10 cellular contexts compared by ENCODE assay signal in the genomic region with DNA sequence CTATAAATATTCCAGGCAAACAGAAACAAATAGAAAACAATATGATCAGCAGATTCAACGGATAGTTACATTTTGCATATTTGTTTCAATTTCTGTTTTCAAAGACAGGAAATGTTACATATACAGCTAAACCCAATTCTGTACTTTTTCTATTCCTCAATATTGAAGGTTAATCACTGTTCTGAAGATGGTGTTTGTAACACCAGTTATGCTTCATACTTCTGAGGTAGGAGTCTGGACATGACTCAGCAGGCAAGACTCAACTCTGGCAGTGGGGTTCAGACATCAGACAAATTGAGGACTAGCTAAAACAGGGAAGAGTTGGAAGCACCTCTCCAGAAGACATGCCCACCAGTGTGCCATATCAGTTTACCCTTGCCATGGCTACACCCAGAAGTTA. TPM values are rescaled to one million over a fixed set of nuclear protein-coding genes. Genes with fewer than 3 reads are reported as not detected.
A peak's percentile ranks its signal among the peaks of the same experiment; 100 is the strongest.
DNase-seq lines count a peak whose midpoint lies in the region; ATAC-seq and TF ChIP-seq lines count a peak whose summit lies in the region.
"Had no signal": no experiment of that assay in that cellular context is flagged by ENCODE, and none has a peak within 500 bp of the region (broad histone marks: within the 10 kb centered on the region; RNA-seq: fewer than 3 reads in every experiment).

No MANE protein-coding gene starts in this region.

- H3K27ac ChIP-seq in osteoblast (ENCODE audit: low read depth, low read length): no peak overlapping the region
- H3K27ac ChIP-seq: cardiac muscle cell, upper lobe of right lung had no signal

- DNase-seq in osteoblast (ENCODE audit: insufficient read length, low spot score, missing footprints) (peak; percentile 47), T1000 (lab: John Stamatoyannopoulos, UW) (no peak)
- DNase-seq in activated CD8-positive, alpha-beta T cell treated with anti-CD3 and anti-CD28 coated beads, Interleukin-2, amount 10 ng/mL, durations not matched to agents 7 days and 5 days: no peak
- no peak for DNase-seq in activated CD4-positive, CD25-positive, alpha-beta regulatory T cell (lab: John Stamatoyannopoulos, UW)
- DNase-seq in activated T-cell treated with anti-CD3 and anti-CD28 coated beads, Interleukin-2, amount 50 U/mL, for 4 hours: no peak
- DNase-seq: upper lobe of right lung had no signal

- peaks cover 6% of the 10 kb centered on the region for H3K27me3 Mint-ChIP-seq in activated CD8-positive, alpha-beta T cell treated with anti-CD3 and anti-CD28 coated beads, Interleukin-2, amount 10 ng/mL, durations not matched to agents 7 days and 5 days (ENCODE audit: low read depth)
- H3K27me3 Mint-ChIP-seq in activated T-cell treated with anti-CD3 and anti-CD28 coated beads, Interleukin-2, amount 50 U/mL, for 4 hours (ENCODE audit: low read depth): no peaks in the 10 kb centered on the region

- no peak for TF ChIP-seq CTCF in osteoblast (IDR thresholded peaks at IDR 0.05; ENCODE audit: extremely low read depth, low read depth, low read length)

- H3K4me3 ChIP-seq in osteoblast (ENCODE audit: insufficient read depth, low read length): no peak overlapping the region
- H3K4me3 ChIP-seq: cardiac muscle cell, upper lobe of right lung had no signal

- H3K79me2 ChIP-seq in osteoblast (ENCODE audit: insufficient read depth, low read length): no peaks in the 10 kb centered on the region

- H3K36me3 ChIP-seq in osteoblast (ENCODE audit: insufficient read depth, low read length): no peaks in the 10 kb centered on the region
- H3K36me3 ChIP-seq: cardiac muscle cell, upper lobe of right lung had no signal

- ATAC-seq in GM19025 (IDR thresholded peaks at IDR 0.05; ENCODE audit: low read depth, unreplicated experiment) (peak; percentile 85), HG02610 (IDR thresholded peaks at IDR 0.05; ENCODE audit: unreplicated experiment) (peak; percentile 97), HG03575 (IDR thresholded peaks at IDR 0.05; ENCODE audit: extremely low read depth, insufficient number of reproducible peaks, low FRiP score, unreplicated experiment) (peak; percentile 97)
- no peak for ATAC-seq in activated CD8-positive, alpha-beta T cell treated with anti-CD3 and anti-CD28 coated beads, Interleukin-2, amount 10 ng/mL, durations not matched to agents 7 days and 5 days
- no peak for ATAC-seq in activated T-cell treated with anti-CD3 and anti-CD28 coated beads, Interleukin-2, amount 50 U/mL, for 4 hours
- ATAC-seq: upper lobe of right lung had no signal

- POLR2A ChIA-PET in activated CD8-positive, alpha-beta T cell treated with anti-CD3 and anti-CD28 coated beads, Interleukin-2, amount 10 ng/mL, durations not matched to agents 7 days and 5 days (lab: Charles Lee): no interaction called here

- H4K20me1 ChIP-seq in osteoblast (ENCODE audit: insufficient read depth, low read length): no peaks in the 10 kb centered on the region

- no peaks in the 10 kb centered on the region for H3K9me3 Mint-ChIP-seq in activated CD8-positive, alpha-beta T cell treated with anti-CD3 and anti-CD28 coated beads, Interleukin-2, amount 10 ng/mL, durations not matched to agents 7 days and 5 days (ENCODE audit: insufficient read depth)
- no peaks in the 10 kb centered on the region for H3K9me3 Mint-ChIP-seq in activated T-cell treated with anti-CD3 and anti-CD28 coated beads, Interleukin-2, amount 50 U/mL, for 4 hours

- H3K36me3 Mint-ChIP-seq in activated CD8-positive, alpha-beta T cell treated with anti-CD3 and anti-CD28 coated beads, Interleukin-2, amount 10 ng/mL, durations not matched to agents 7 days and 5 days (ENCODE audit: low read depth): no peaks in the 10 kb centered on the region
- H3K36me3 Mint-ChIP-seq in activated T-cell treated with anti-CD3 and anti-CD28 coated beads, Interleukin-2, amount 50 U/mL, for 4 hours (ENCODE audit: insufficient read depth): no peaks in the 10 kb centered on the region

- CTCF ChIA-PET in activated CD8-positive, alpha-beta T cell treated with anti-CD3 and anti-CD28 coated beads, Interleukin-2, amount 10 ng/mL, durations not matched to agents 7 days and 5 days (lab: Charles Lee): interaction anchor here (1.2 kb wide), 1 partner anchor 92 kb away, joined by 3 read pairs; no protein-coding TSS in a partner anchor

- H2AFZ ChIP-seq in osteoblast (ENCODE audit: low read length): no peak overlapping the region

- no peaks in the 10 kb centered on the region for H3K4me1 ChIP-seq in osteoblast (ENCODE audit: insufficient read depth, low read length)
- H3K4me1 ChIP-seq: upper lobe of right lung had no signal

- H3K4me1 Mint-ChIP-seq in activated CD8-positive, alpha-beta T cell treated with anti-CD3 and anti-CD28 coated beads, Interleukin-2, amount 10 ng/mL, durations not matched to agents 7 days and 5 days (ENCODE audit: low read depth): no peaks in the 10 kb centered on the region
- no peaks in the 10 kb centered on the region for H3K4me1 Mint-ChIP-seq in activated T-cell treated with anti-CD3 and anti-CD28 coated beads, Interleukin-2, amount 50 U/mL, for 4 hours (ENCODE audit: low read depth)

- no peak overlapping the region for H3K27ac Mint-ChIP-seq in activated CD8-positive, alpha-beta T cell treated with anti-CD3 and anti-CD28 coated beads, Interleukin-2, amount 10 ng/mL, durations not matched to agents 7 days and 5 days

- no peaks in the 10 kb centered on the region for H3K9me3 ChIP-seq in osteoblast (ENCODE audit: low read depth, low read length)
- H3K9me3 ChIP-seq: upper lobe of right lung had no signal

- H3K4me2 ChIP-seq in osteoblast (ENCODE audit: insufficient read depth, low read length): no peak overlapping the region

- H3K27me3 ChIP-seq in osteoblast (ENCODE audit: insufficient read depth, low read length): no peaks in the 10 kb centered on the region
- H3K27me3 ChIP-seq: cardiac muscle cell, upper lobe of right lung had no signal

- no peak overlapping the region for H3K4me3 Mint-ChIP-seq in activated CD8-positive, alpha-beta T cell treated with anti-CD3 and anti-CD28 coated beads, Interleukin-2, amount 10 ng/mL, durations not matched to agents 7 days and 5 days
- H3K4me3 Mint-ChIP-seq in activated T-cell treated with anti-CD3 and anti-CD28 coated beads, Interleukin-2, amount 50 U/mL, for 4 hours: no peak overlapping the region

RNA-seq across cellular contexts. Expression of a gene that starts 16.6 kb away (rescaled TPM):
- total RNA-seq in osteoblast: under 0.01 TPM in 1 of 2 replicates, not detected in the other
- not detected for total RNA-seq in activated CD8-positive, alpha-beta T cell treated with anti-CD3 and anti-CD28 coated beads, Interleukin-2, amount 10 ng/mL, durations not matched to agents 7 days and 5 days
- total RNA-seq in activated T-cell treated with anti-CD3 and anti-CD28 coated beads, Interleukin-2, amount 50 U/mL, for 4 hours: not detected
- total RNA-seq: cardiac muscle cell, upper lobe of right lung had no signal

RNA-seq across cellular contexts. Expression of a gene that starts 40.3 kb away (rescaled TPM):
- total RNA-seq in osteoblast: 0.29 TPM in 1 of 2 replicates, not detected in the other
- not detected for total RNA-seq in activated CD8-positive, alpha-beta T cell treated with anti-CD3 and anti-CD28 coated beads, Interleukin-2, amount 10 ng/mL, durations not matched to agents 7 days and 5 days
- not detected for total RNA-seq in activated T-cell treated with anti-CD3 and anti-CD28 coated beads, Interleukin-2, amount 50 U/mL, for 4 hours
- total RNA-seq: cardiac muscle cell, upper lobe of right lung had no signal

RNA-seq across cellular contexts. Expression of a gene that starts 57.9 kb away (rescaled TPM):
- not detected in 2 replicates for total RNA-seq in osteoblast
- not detected for total RNA-seq in activated CD8-positive, alpha-beta T cell treated with anti-CD3 and anti-CD28 coated beads, Interleukin-2, amount 10 ng/mL, durations not matched to agents 7 days and 5 days
- not detected for total RNA-seq in activated T-cell treated with anti-CD3 and anti-CD28 coated beads, Interleukin-2, amount 50 U/mL, for 4 hours
- total RNA-seq: cardiac muscle cell, upper lobe of right lung had no signal

Comparison
In these comparisons a context has a peak if more than half of its experiments do, and no peak if none do; other contexts are left out.
1. ATAC-seq: peak in GM19025 (single experiment), HG02610 (single experiment) and HG03575 (single experiment); none in activated CD8-positive, alpha-beta T cell treated with anti-CD3 and anti-CD28 coated beads, Interleukin-2, amount 10 ng/mL, durations not matched to agents 7 days and 5 days (single experiment) and activated T-cell treated with anti-CD3 and anti-CD28 coated beads, Interleukin-2, amount 50 U/mL, for 4 hours (0 of 2).